In the genomic region with DNA sequence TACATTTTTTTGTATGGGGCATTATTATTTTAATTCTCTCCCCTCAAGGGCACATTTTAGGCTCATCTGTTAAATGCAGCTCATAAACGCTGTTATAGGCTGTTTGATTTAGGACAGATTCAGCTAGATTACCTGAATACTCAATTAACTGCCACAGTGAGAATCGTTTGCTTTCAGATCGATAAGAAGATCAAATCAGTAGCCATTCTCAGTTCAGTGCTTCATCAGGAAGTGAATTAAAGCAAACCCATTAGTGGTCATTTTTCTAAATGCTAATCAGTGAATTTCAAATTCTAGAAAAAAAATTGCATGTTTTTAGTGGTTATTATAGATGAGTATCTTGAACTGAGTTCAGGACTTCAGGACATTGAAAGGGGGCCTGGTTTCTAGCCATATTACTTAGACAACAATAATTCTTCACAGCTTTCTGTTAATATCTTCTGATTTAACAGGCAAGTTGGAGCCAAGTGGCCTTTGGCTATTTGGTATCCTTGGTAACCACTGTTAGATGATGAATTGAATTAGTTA, we compare ENCODE assay signal across 37 cellular contexts. TPM values are rescaled to one million over a fixed set of nuclear protein-coding genes. Genes with fewer than 3 reads are reported as not detected.
"Had no signal": no experiment of that assay in that cellular context is flagged by ENCODE, and none has a peak within 500 bp of the region (broad histone marks: within the 10 kb centered on the region; RNA-seq: fewer than 3 reads in every experiment).

No MANE protein-coding gene starts in this region.

- FAIRE-seq: astrocyte, TTC549 had no signal

- H3K27me3 Mint-ChIP-seq: activated CD4-positive, alpha-beta memory T cell treated with anti-CD3 and anti-CD28 coated beads for 36 hours; activated CD8-positive, alpha-beta T cell treated with anti-CD3 and anti-CD28 coated beads for 36 hours; activated naive CD8-positive, alpha-beta T cell treated with anti-CD3 and anti-CD28 coated beads for 36 hours had no signal

- H3K9me3 ChIP-seq: adrenal gland, body of pancreas, breast epithelium had no signal

- H3K4me1 Mint-ChIP-seq: activated B cell treated with CpG ODN at 0.5 μM for 24 hours; activated CD4-positive, alpha-beta T cell treated with anti-CD3 and anti-CD28 coated beads, Interleukin-2, amount 10 ng/mL, durations not matched to agents 24 days and 14 days; activated naive CD8-positive, alpha-beta T cell treated with anti-CD3 and anti-CD28 coated beads for 36 hours; activated T-helper 17 cell treated with anti-CD3 and anti-CD28 coated beads, Interleukin-2, amount 50 U/mL, for 72 hours had no signal

- H3K36me3 Mint-ChIP-seq: activated CD4-positive, alpha-beta memory T cell treated with anti-CD3 and anti-CD28 coated beads for 36 hours; activated naive CD4-positive, alpha-beta T cell treated with anti-CD3 and anti-CD28 coated beads, Interleukin-2, amount 50 U/mL, for 72 hours; activated naive CD8-positive, alpha-beta T cell treated with anti-CD3 and anti-CD28 coated beads for 36 hours had no signal

- DNase-seq: activated B cell treated with CpG ODN at 0.5 μM for 24 hours; activated CD4-positive, alpha-beta memory T cell treated with anti-CD3 and anti-CD28 coated beads for 36 hours; activated CD4-positive, alpha-beta T cell treated with anti-CD3 and anti-CD28 coated beads for 4 hours; activated CD4-positive, alpha-beta T cell treated with anti-CD3 and anti-CD28 coated beads, Interleukin-2, amount 10 ng/mL, durations not matched to agents 24 days and 14 days; activated CD4-positive, alpha-beta T cell treated with anti-CD3 and anti-CD28 coated beads, Interleukin-2, amount 50 U/mL, for 1 hour; activated CD4-positive, alpha-beta T cell treated with anti-CD3 and anti-CD28 coated beads, Interleukin-2, amount 50 U/mL, for 4 hours; activated CD4-positive, CD25-positive, alpha-beta regulatory T cell treated with anti-CD3 and anti-CD28 coated beads, Interleukin-2, amount 50 U/mL, for 72 hours; activated CD8-positive, alpha-beta memory T cell treated with anti-CD3 and anti-CD28 coated beads, Interleukin-2, amount 50 U/mL, for 4 hours; activated CD8-positive, alpha-beta T cell treated with anti-CD3 and anti-CD28 coated beads for 36 hours; activated effector memory CD4-positive, alpha-beta T cell treated with anti-CD3 and anti-CD28 coated beads, Interleukin-2, amount 50 U/mL, for 16 hours; activated gamma-delta T cell treated with Interleukin-2 at 50 U/mL for 16 hours; activated naive CD4-positive, alpha-beta T cell; activated naive CD4-positive, alpha-beta T cell treated with anti-CD3 and anti-CD28 coated beads for 36 hours; activated naive CD4-positive, alpha-beta T cell treated with anti-CD3 and anti-CD28 coated beads, Interleukin-2, amount 50 U/mL, for 16 hours; activated naive CD8-positive, alpha-beta T cell treated with anti-CD3 and anti-CD28 coated beads for 36 hours; activated T-cell treated with anti-CD3 and anti-CD28 coated beads for 4 hours; activated T-cell treated with anti-CD3 and anti-CD28 coated beads, Interleukin-2, amount 50 U/mL, for 1 hour; activated T-cell treated with anti-CD3 and anti-CD28 coated beads, Interleukin-2, amount 50 U/mL, for 4 hours; activated T-cell treated with anti-CD3 and anti-CD28 coated beads, Interleukin-2, amount 50 U/mL, for 72 hours; adrenal gland; amniotic stem cell; aorta; body of pancreas; brain microvascular endothelial cell; central memory CD4-positive, alpha-beta T cell; T-helper 1 cell; T-helper 2 cell; T-helper 9 cell had no signal

- H3K9me3 Mint-ChIP-seq: activated B cell treated with CpG ODN at 0.5 μM for 24 hours; activated CD4-positive, alpha-beta memory T cell treated with anti-CD3 and anti-CD28 coated beads for 36 hours; activated CD4-positive, alpha-beta T cell treated with anti-CD3 and anti-CD28 coated beads, Interleukin-2, amount 10 ng/mL, durations not matched to agents 24 days and 14 days; activated CD8-positive, alpha-beta T cell treated with anti-CD3 and anti-CD28 coated beads for 36 hours; activated naive CD4-positive, alpha-beta T cell treated with anti-CD3 and anti-CD28 coated beads for 36 hours; activated naive CD4-positive, alpha-beta T cell treated with anti-CD3 and anti-CD28 coated beads, Interleukin-2, amount 50 U/mL, for 72 hours; activated naive CD8-positive, alpha-beta T cell treated with anti-CD3 and anti-CD28 coated beads for 36 hours; activated T-cell treated with anti-CD3 and anti-CD28 coated beads, Interleukin-2, amount 50 U/mL, for 4 hours; activated T-cell treated with anti-CD3 and anti-CD28 coated beads, Interleukin-2, amount 50 U/mL, for 72 hours; activated T-helper 1 cell treated with anti-CD3 and anti-CD28 coated beads, Interleukin-12 subunit alpha, Interleukin-12 subunit beta, Interleukin-2, Interleukin-4 antibody, amounts not matched to agents 30 ng/mL and 10 ng/mL and 1 ng/mL, durations not matched to agents 14 hours and 24 hours and 36 hours; activated T-helper 17 cell treated with anti-CD3 and anti-CD28 coated beads, Interleukin-2, amount 50 U/mL, for 72 hours; T-helper 1 cell treated with Interleukin-12 subunit alpha and Interleukin-12 subunit beta and Interleukin-4 antibody, amounts not matched to agents 30 μg/mL and 1 μg/mL, for 36 hours; T-helper 2 cell treated with Interferon-gamma antibody and Interleukin-4, amounts not matched to agents 5 μg/mL and 100 μg/mL, for 36 hours had no signal

- H3K4me3 ChIP-seq: adrenal gland, body of pancreas, breast epithelium had no signal

- H3K36me3 ChIP-seq: adrenal gland, brain microvascular endothelial cell, breast epithelium had no signal

- H3K4me3 Mint-ChIP-seq: activated B cell treated with CpG ODN at 0.5 μM for 24 hours; activated CD4-positive, alpha-beta memory T cell treated with anti-CD3 and anti-CD28 coated beads for 36 hours; activated CD4-positive, alpha-beta T cell treated with anti-CD3 and anti-CD28 coated beads, Interleukin-2, amount 10 ng/mL, durations not matched to agents 24 days and 14 days; activated CD8-positive, alpha-beta T cell treated with anti-CD3 and anti-CD28 coated beads for 36 hours; activated naive CD4-positive, alpha-beta T cell treated with anti-CD3 and anti-CD28 coated beads for 36 hours; activated naive CD8-positive, alpha-beta T cell treated with anti-CD3 and anti-CD28 coated beads for 36 hours; activated T-cell treated with anti-CD3 and anti-CD28 coated beads, Interleukin-2, amount 50 U/mL, for 4 hours; activated T-cell treated with anti-CD3 and anti-CD28 coated beads, Interleukin-2, amount 50 U/mL, for 72 hours; activated T-helper 1 cell treated with anti-CD3 and anti-CD28 coated beads, Interleukin-12 subunit alpha, Interleukin-12 subunit beta, Interleukin-2, Interleukin-4 antibody, amounts not matched to agents 30 ng/mL and 10 ng/mL and 1 ng/mL, durations not matched to agents 14 hours and 24 hours and 36 hours; activated T-helper 17 cell treated with anti-CD3 and anti-CD28 coated beads, Interleukin-2, amount 50 U/mL, for 72 hours; T-helper 1 cell treated with Interleukin-12 subunit alpha and Interleukin-12 subunit beta and Interleukin-4 antibody, amounts not matched to agents 30 μg/mL and 1 μg/mL, for 36 hours; T-helper 2 cell treated with Interferon-gamma antibody and Interleukin-4, amounts not matched to agents 5 μg/mL and 100 μg/mL, for 36 hours had no signal

- H3K27me3 ChIP-seq: adrenal gland, body of pancreas, brain microvascular endothelial cell, breast epithelium had no signal

- H3K4me1 ChIP-seq: adrenal gland, body of pancreas, breast epithelium had no signal

- H3K27ac ChIP-seq: adrenal gland, body of pancreas, brain microvascular endothelial cell, breast epithelium had no signal

- ATAC-seq: activated CD8-positive, alpha-beta T cell treated with anti-CD3 and anti-CD28 coated beads for 36 hours; activated naive CD4-positive, alpha-beta T cell treated with anti-CD3 and anti-CD28 coated beads, Interleukin-2, amount 50 U/mL, for 72 hours; activated T-cell treated with anti-CD3 and anti-CD28 coated beads, Interleukin-2, amount 50 U/mL, for 4 hours; activated T-cell treated with anti-CD3 and anti-CD28 coated beads, Interleukin-2, amount 50 U/mL, for 72 hours; activated T-helper 17 cell treated with anti-CD3 and anti-CD28 coated beads, Interleukin-2, amount 50 U/mL, for 72 hours; body of pancreas had no signal

- H3K27ac Mint-ChIP-seq: activated B cell treated with CpG ODN at 0.5 μM for 24 hours; activated CD4-positive, alpha-beta memory T cell treated with anti-CD3 and anti-CD28 coated beads for 36 hours; activated CD4-positive, alpha-beta T cell treated with anti-CD3 and anti-CD28 coated beads, Interleukin-2, amount 10 ng/mL, durations not matched to agents 24 days and 14 days; activated CD8-positive, alpha-beta T cell treated with anti-CD3 and anti-CD28 coated beads for 36 hours; activated naive CD4-positive, alpha-beta T cell treated with anti-CD3 and anti-CD28 coated beads for 36 hours; activated naive CD4-positive, alpha-beta T cell treated with anti-CD3 and anti-CD28 coated beads, Interleukin-2, amount 50 U/mL, for 72 hours; activated naive CD8-positive, alpha-beta T cell treated with anti-CD3 and anti-CD28 coated beads for 36 hours; activated T-cell treated with anti-CD3 and anti-CD28 coated beads, Interleukin-2, amount 50 U/mL, for 72 hours; activated T-helper 1 cell treated with anti-CD3 and anti-CD28 coated beads, Interleukin-12 subunit alpha, Interleukin-12 subunit beta, Interleukin-2, Interleukin-4 antibody, amounts not matched to agents 30 ng/mL and 10 ng/mL and 1 ng/mL, durations not matched to agents 14 hours and 24 hours and 36 hours; activated T-helper 17 cell treated with anti-CD3 and anti-CD28 coated beads, Interleukin-2, amount 50 U/mL, for 72 hours; T-helper 1 cell treated with Interleukin-12 subunit alpha and Interleukin-12 subunit beta and Interleukin-4 antibody, amounts not matched to agents 30 μg/mL and 1 μg/mL, for 36 hours; T-helper 2 cell treated with Interferon-gamma antibody and Interleukin-4, amounts not matched to agents 5 μg/mL and 100 μg/mL, for 36 hours had no signal

RNA-seq across cellular contexts. Expression of gene SYT9, which starts 18.6 kb away (rescaled TPM):
- total RNA-seq: activated B cell treated with CpG ODN at 0.5 μM for 24 hours; activated CD4-positive, alpha-beta memory T cell treated with anti-CD3 and anti-CD28 coated beads for 36 hours; activated CD4-positive, alpha-beta T cell treated with anti-CD3 and anti-CD28 coated beads, Interleukin-2, amount 10 ng/mL, durations not matched to agents 24 days and 14 days; activated CD8-positive, alpha-beta memory T cell treated with anti-CD3 and anti-CD28 coated beads for 36 hours; activated CD8-positive, alpha-beta T cell treated with anti-CD3 and anti-CD28 coated beads for 36 hours; activated naive CD4-positive, alpha-beta T cell treated with anti-CD3 and anti-CD28 coated beads for 36 hours; activated naive CD8-positive, alpha-beta T cell treated with anti-CD3 and anti-CD28 coated beads for 36 hours; activated T-cell treated with anti-CD3 and anti-CD28 coated beads, Interleukin-2, amount 50 U/mL, for 4 hours; activated T-cell treated with anti-CD3 and anti-CD28 coated beads, Interleukin-2, amount 50 U/mL, for 72 hours; activated T-helper 1 cell treated with anti-CD3 and anti-CD28 coated beads, Interleukin-12 subunit alpha, Interleukin-12 subunit beta, Interleukin-2, Interleukin-4 antibody, amounts not matched to agents 30 ng/mL and 10 ng/mL and 1 ng/mL, durations not matched to agents 14 hours and 24 hours and 36 hours; activated T-helper 17 cell treated with anti-CD3 and anti-CD28 coated beads, Interleukin-2, amount 50 U/mL, for 72 hours had no signal
